Comparison of ENCODE assay signal across 29 cellular contexts in genomic region chr7:77318019-77318418, GRCh38.
"Had no signal": no experiment of that assay in that cellular context is flagged by ENCODE, and none has a peak within 500 bp of the region (broad histone marks: within the 10 kb centered on the region; RNA-seq: fewer than 3 reads in every experiment).

No MANE protein-coding gene starts in this region.

- DNase-seq: colonic mucosa; cortex of kidney; dermis blood vessel endothelial cell; dorsolateral prefrontal cortex; effector CD4-positive, alpha-beta T cell; effector CD8-positive, alpha-beta T cell; effector memory CD4-positive, alpha-beta T cell; effector memory CD8-positive, alpha-beta T cell; endodermal cell; erythroblast; esophagus squamous epithelium; foreskin fibroblast; foreskin keratinocyte; foreskin melanocyte; gastrocnemius medialis; glutamatergic neuron; head of caudate nucleus; heart left ventricle; heart right ventricle had no signal

- H3K9me3 Mint-ChIP-seq: dendritic cell treated with granulocyte-macrophage colony-stimulating factor and Interleukin-4, amounts not matched to agents 40 ng/mL and 50 ng/mL, for 4 days; effector memory CD8-positive, alpha-beta T cell; endodermal cell had no signal

- FAIRE-seq: colon, endometrium, endothelial cell of umbilical vein, frontal cortex had no signal

- H3K36me3 ChIP-seq: colonic mucosa had no signal

- H3K4me3 Mint-ChIP-seq: dendritic cell treated with granulocyte-macrophage colony-stimulating factor and Interleukin-4, amounts not matched to agents 40 ng/mL and 50 ng/mL, for 4 days; effector memory CD8-positive, alpha-beta T cell; endodermal cell had no signal

- H3K9me3 ChIP-seq: colonic mucosa, esophagus muscularis mucosa, esophagus squamous epithelium, gastrocnemius medialis, gastroesophageal sphincter, heart left ventricle, heart right ventricle had no signal

- H3K4me1 ChIP-seq: colonic mucosa, foreskin keratinocyte had no signal

- H3K27me3 ChIP-seq: colonic mucosa, dorsolateral prefrontal cortex, esophagus muscularis mucosa, esophagus squamous epithelium, foreskin keratinocyte, gastrocnemius medialis, gastroesophageal sphincter, heart left ventricle, heart right ventricle had no signal

- H3K27me3 Mint-ChIP-seq: dendritic cell treated with granulocyte-macrophage colony-stimulating factor and Interleukin-4, amounts not matched to agents 40 ng/mL and 50 ng/mL, for 4 days; effector memory CD8-positive, alpha-beta T cell had no signal

- H3K4me3 ChIP-seq: colonic mucosa, coronary artery, dorsolateral prefrontal cortex, esophagus muscularis mucosa, esophagus squamous epithelium, gastrocnemius medialis, gastroesophageal sphincter, heart left ventricle, heart right ventricle had no signal

- H3K27ac ChIP-seq: colonic mucosa, coronary artery, dorsolateral prefrontal cortex, epithelial cell of prostate, esophagus muscularis mucosa, esophagus squamous epithelium, foreskin keratinocyte, gastrocnemius medialis, gastroesophageal sphincter, heart left ventricle, heart right ventricle had no signal

- H3K27ac Mint-ChIP-seq: dendritic cell treated with granulocyte-macrophage colony-stimulating factor and Interleukin-4, amounts not matched to agents 40 ng/mL and 50 ng/mL, for 4 days; effector memory CD8-positive, alpha-beta T cell; endodermal cell had no signal

- ATAC-seq: effector memory CD8-positive, alpha-beta T cell; esophagus mucosa; foreskin keratinocyte; gastrocnemius medialis; gastroesophageal sphincter; heart left ventricle; heart right ventricle had no signal
